Comparison of ENCODE assay signal across 12 cellular contexts in genomic region chr5:170289749-170290148, GRCh38. TPM values are rescaled to one million over a fixed set of nuclear protein-coding genes. Genes with fewer than 3 reads are reported as not detected.
DNase-seq lines count a peak whose midpoint lies in the region; ATAC-seq and TF ChIP-seq lines count a peak whose summit lies in the region.
"Had no signal": no experiment of that assay in that cellular context is flagged by ENCODE, and none has a peak within 500 bp of the region (broad histone marks: within the 10 kb centered on the region; RNA-seq: fewer than 3 reads in every experiment).

No MANE protein-coding gene starts in this region.

- H3K9me3 Mint-ChIP-seq in activated T-cell treated with anti-CD3 and anti-CD28 coated beads, Interleukin-2, amount 50 U/mL, for 72 hours, result no peaks in the 10 kb centered on the region

- TF ChIP-seq CTCF in upper lobe of right lung (IDR thresholded peaks at IDR 0.05), result no peak
- no peak for TF ChIP-seq CTCF in prostate gland (IDR thresholded peaks at IDR 0.05)
- TF ChIP-seq CTCF in MM.1S (IDR thresholded peaks at IDR 0.05; ENCODE audit: low read length), result no peak

- H2AFZ ChIP-seq in MM.1S (ENCODE audit: low read length), result no peak overlapping the region

- H3K36me3 ChIP-seq in upper lobe of right lung (peaks cover 24% of the 10 kb centered on the region), prostate gland (no peaks in the 10 kb centered on the region), MM.1S (replicated peaks; ENCODE audit: insufficient read depth, low read length) (peaks cover 49% of the 10 kb centered on the region)

- peak; percentile 26 to 29 for ATAC-seq in activated T-cell treated with anti-CD3 and anti-CD28 coated beads, Interleukin-2, amount 50 U/mL, for 72 hours (replicated peaks in 1 of 2)
- ATAC-seq in right cardiac atrium, result peak; percentile 70 to 80
- ATAC-seq in upper lobe of right lung, result peak; percentile 63

- no peaks in the 10 kb centered on the region for H3K27me3 ChIP-seq in right cardiac atrium (ENCODE audit: control insufficient read depth, insufficient read depth)
- H3K27me3 ChIP-seq in upper lobe of right lung, result no peaks in the 10 kb centered on the region
- no peaks in the 10 kb centered on the region for H3K27me3 ChIP-seq in prostate gland (replicated peaks; ENCODE audit: insufficient read depth)
- H3K27me3 ChIP-seq in MM.1S (replicated peaks; ENCODE audit: insufficient read depth, low read length), result no peaks in the 10 kb centered on the region

- H4K20me1 ChIP-seq in MM.1S (ENCODE audit: insufficient read depth, low read length), result peaks cover 1% of the 10 kb centered on the region; the same call in 1 of the 2 replicates

- peak overlapping the region; percentile 98 for H3K4me3 Mint-ChIP-seq in activated T-cell treated with anti-CD3 and anti-CD28 coated beads, Interleukin-2, amount 50 U/mL, for 72 hours

- WGBS in right cardiac atrium, result 53% methylated on average over 4 of the region's 4 CpGs
- WGBS in prostate gland, result 72% methylated on average over 4 of the region's 4 CpGs

- no peaks in the 10 kb centered on the region for H3K9me2 ChIP-seq in MM.1S (replicated peaks; ENCODE audit: insufficient read depth, low read length)

- H3K27ac ChIP-seq in right cardiac atrium (ENCODE audit: low read length) (no peak overlapping the region), upper lobe of right lung (no peak overlapping the region), prostate gland (no peak overlapping the region), MM.1S (ENCODE audit: low read length) (no peak overlapping the region)

- TF ChIP-seq POLR2A in prostate gland (IDR thresholded peaks at IDR 0.05), result no peak

- no peaks in the 10 kb centered on the region for H3F3A ChIP-seq in MM.1S (ENCODE audit: insufficient read depth, low read length)

- H3K27ac Mint-ChIP-seq in activated T-cell treated with anti-CD3 and anti-CD28 coated beads, Interleukin-2, amount 50 U/mL, for 72 hours, result peak overlapping the region; percentile 100

- H3K4me3 ChIP-seq in right cardiac atrium (ENCODE audit: low read length) (no peak overlapping the region), upper lobe of right lung (no peak overlapping the region), prostate gland (no peak overlapping the region), MM.1S (ENCODE audit: low read length) (no peak overlapping the region)

- peak; percentile 19 for DNase-seq in activated T-cell treated with anti-CD3 and anti-CD28 coated beads, Interleukin-2, amount 50 U/mL, for 1 hour
- DNase-seq in activated T-cell treated with anti-CD3 and anti-CD28 coated beads for 4 hours (no peak), right cardiac atrium (peak in 2 of 3 donors; percentile 60 to 67), upper lobe of right lung (no peak), prostate gland (ENCODE audit: low spot score) (no peak), MM.1S (no peak)
- no peak for DNase-seq in activated T-cell treated with anti-CD3 and anti-CD28 coated beads, Interleukin-2, amount 50 U/mL, for 72 hours
- DNase-seq in NK-92 treated with Interleukin-12 subunit alpha and Interleukin-12 subunit beta, amount 100 ng/mL, for 24 hours (lab: John Stamatoyannopoulos, UW), result no peak

- no peak overlapping the region for H3K9ac ChIP-seq in MM.1S (ENCODE audit: low read length)

- peaks cover 96% of the 10 kb centered on the region for H3K79me2 ChIP-seq in MM.1S (ENCODE audit: low read length)

- no peaks in the 10 kb centered on the region for H3K4me1 ChIP-seq in right cardiac atrium (ENCODE audit: control insufficient read depth, insufficient read depth, low read length)
- H3K4me1 ChIP-seq in upper lobe of right lung, result peaks cover 45% of the 10 kb centered on the region
- no peaks in the 10 kb centered on the region for H3K4me1 ChIP-seq in prostate gland (replicated peaks)
- peaks cover 4% of the 10 kb centered on the region; the same call in 1 of the 2 replicates for H3K4me1 ChIP-seq in MM.1S (ENCODE audit: low read length)

- H3K36me3 Mint-ChIP-seq in activated T-cell treated with anti-CD3 and anti-CD28 coated beads, Interleukin-2, amount 50 U/mL, for 72 hours (ENCODE audit: insufficient read depth in 2 of 2), result peaks cover 51 to 88% of the 10 kb centered on the region in 2 donors

- H3K4me2 ChIP-seq in MM.1S (ENCODE audit: low read depth, low read length), result no peak overlapping the region

- no peaks in the 10 kb centered on the region for H3K9me3 ChIP-seq in right cardiac atrium (ENCODE audit: control insufficient read depth, low read length)
- H3K9me3 ChIP-seq in upper lobe of right lung, result no peaks in the 10 kb centered on the region
- H3K9me3 ChIP-seq in prostate gland, result no peaks in the 10 kb centered on the region
- no peaks in the 10 kb centered on the region for H3K9me3 ChIP-seq in MM.1S (replicated peaks; ENCODE audit: insufficient read depth, low read length)

- H3K4me1 Mint-ChIP-seq in activated T-cell treated with anti-CD3 and anti-CD28 coated beads, Interleukin-2, amount 50 U/mL, for 72 hours (ENCODE audit: low read depth), result peaks cover 99% of the 10 kb centered on the region

- intact Hi-C loops in right cardiac atrium (cut with DNase I) (loop anchor here in 1 of 4 donors (10.0 kb wide), 1 partner anchor 45 kb away; no protein-coding TSS in a partner anchor), upper lobe of right lung (cut with DNase I) (no loop called here), prostate gland (cut with DNase I) (no loop called here)

- H3K27me3 Mint-ChIP-seq in activated T-cell treated with anti-CD3 and anti-CD28 coated beads, Interleukin-2, amount 50 U/mL, for 72 hours (ENCODE audit: low read depth), result no peaks in the 10 kb centered on the region

RNA-seq across cellular contexts. Expression of gene LCP2, which starts 7.8 kb away (rescaled TPM):
- total RNA-seq in activated T-cell treated with anti-CD3 and anti-CD28 coated beads, Interleukin-2, amount 50 U/mL, for 72 hours, result 100 to 1,000 TPM; 162 to 190 TPM
- total RNA-seq in right cardiac atrium, result 10 to 100 TPM in 3 of 4 donors, 1 to 10 TPM in 1; 7.2 to 10.9 (median 10.4) TPM
- polyA plus RNA-seq in right cardiac atrium, result 3.0 TPM
- 83.1 TPM for total RNA-seq in upper lobe of right lung
- total RNA-seq in prostate gland, result 10 to 100 TPM in 1 of 2 donors, 1 to 10 TPM in 1; 3.3 to 11.3 TPM
- total RNA-seq: bronchial epithelial cell had no signal
- polyA plus RNA-seq: neural cell had no signal

RNA-seq across cellular contexts. Expression of gene C5orf58, which starts 57.0 kb away (rescaled TPM):
- not detected for total RNA-seq in activated T-cell treated with anti-CD3 and anti-CD28 coated beads, Interleukin-2, amount 50 U/mL, for 72 hours
- under 1 TPM in 3 of 4 donors, not detected in 1; 0.47 to 0.75 (median 0.49) TPM for total RNA-seq in right cardiac atrium
- 0.68 TPM for polyA plus RNA-seq in right cardiac atrium
- total RNA-seq in upper lobe of right lung, result not detected
- 10 to 100 TPM in 1 of 2 donors, not detected in 1; 15.7 TPM for total RNA-seq in prostate gland
- total RNA-seq: bronchial epithelial cell; liver; T-helper 2 cell treated with Interferon-gamma antibody and Interleukin-4, amounts not matched to agents 100 ng/mL and 5 ng/mL, for 36 hours had no signal
- polyA plus RNA-seq: neural cell had no signal

Comparison
In these comparisons a context has a peak if more than half of its experiments do, and no peak if none do; other contexts are left out.
1. DNase-seq: peak in activated T-cell treated with anti-CD3 and anti-CD28 coated beads, Interleukin-2, amount 50 U/mL, for 1 hour (single experiment) and right cardiac atrium (2 of 3); none in activated T-cell treated with anti-CD3 and anti-CD28 coated beads for 4 hours (single experiment), activated T-cell treated with anti-CD3 and anti-CD28 coated beads, Interleukin-2, amount 50 U/mL, for 72 hours (0 of 2), upper lobe of right lung (single experiment), prostate gland (single experiment), MM.1S (single experiment) and NK-92 treated with Interleukin-12 subunit alpha and Interleukin-12 subunit beta, amount 100 ng/mL, for 24 hours (single experiment).
2. Peak in every context shown above with its lines, with median percentiles within 50 percentile points of each other: ATAC-seq.